Comparison of ENCODE assay signal across 8 cellular contexts in the genomic region with DNA sequence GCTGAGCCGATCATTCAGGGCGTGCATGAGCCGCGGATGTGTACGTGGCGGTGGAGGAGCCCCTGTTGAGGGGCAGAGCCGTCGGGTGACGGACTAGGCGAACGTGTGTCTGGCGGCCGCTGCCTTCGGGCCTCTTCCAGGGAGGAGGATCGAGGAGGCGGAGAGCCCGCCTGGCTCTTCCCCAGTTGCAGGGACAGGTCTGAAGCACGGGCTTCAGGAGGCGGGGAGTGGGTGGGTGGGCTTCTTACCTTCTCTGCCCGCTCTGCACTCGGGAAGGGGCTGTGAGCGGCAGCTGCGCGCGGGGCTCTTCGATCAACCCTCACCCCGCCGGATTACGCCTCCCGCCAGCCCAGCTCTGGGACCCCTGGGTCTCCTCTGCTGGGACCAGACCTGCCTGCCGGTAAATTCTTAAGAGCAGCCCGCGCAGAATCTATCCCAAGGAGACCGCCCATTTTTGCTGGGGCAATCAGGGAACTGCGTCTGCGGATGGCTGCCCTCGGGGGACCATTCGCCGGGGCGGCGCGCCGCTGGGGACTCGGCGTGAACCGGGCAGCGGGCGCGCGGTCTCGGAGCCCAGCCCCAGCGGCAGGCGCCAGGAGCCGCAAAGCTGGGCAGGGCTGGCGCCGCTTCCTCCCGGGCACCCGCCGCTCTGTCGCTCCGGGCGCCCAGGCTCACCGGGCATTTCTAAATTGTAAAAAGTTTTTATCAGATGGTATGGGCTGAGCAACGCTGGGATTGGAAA. TPM values are rescaled to one million over a fixed set of nuclear protein-coding genes. Genes with fewer than 3 reads are reported as not detected.
DNase-seq lines count a peak whose midpoint lies in the region; ATAC-seq and TF ChIP-seq lines count a peak whose summit lies in the region.

No MANE protein-coding gene starts in this region.

- no peak for TF ChIP-seq CTCF in MCF 10A (IDR thresholded peaks at IDR 0.05; ENCODE audit: unreplicated experiment)
- no peak for TF ChIP-seq CTCF in kidney epithelial cell (IDR thresholded peaks at IDR 0.05; ENCODE audit: insufficient read depth, low read length, poor library complexity, severe bottlenecking)

- no TSS peak for BruUV-seq in MCF 10A (replicated peaks; lab: Mats Ljungman, UMichigan)

- H3K4me3 ChIP-seq in kidney epithelial cell (ENCODE audit: low read depth, low read length), result peak overlapping the region; percentile 54

- H3K4me1 Mint-ChIP-seq in MCF 10A (ENCODE audit: insufficient read depth, unreplicated experiment), result peaks cover 18% of the 10 kb centered on the region

- H3K27ac Mint-ChIP-seq in MCF 10A (ENCODE audit: low read depth, unreplicated experiment), result peak overlapping the region; percentile 79

- H3K27me3 ChIP-seq in kidney epithelial cell (ENCODE audit: control insufficient read depth, insufficient read depth, low read length), result no peaks in the 10 kb centered on the region

- H3K9me3 Mint-ChIP-seq in MCF 10A (ENCODE audit: unreplicated experiment), result no peaks in the 10 kb centered on the region

- H3K4me3 Mint-ChIP-seq in MCF 10A (ENCODE audit: unreplicated experiment), result peak overlapping the region; percentile 68

- ATAC-seq in GM21390 (IDR thresholded peaks at IDR 0.05; ENCODE audit: unreplicated experiment), result peak; percentile 15

- H3K36me3 Mint-ChIP-seq in MCF 10A (ENCODE audit: insufficient read depth, unreplicated experiment), result no peaks in the 10 kb centered on the region

- POLR2A ChIA-PET in MCF 10A (lab: Yijun Ruan, JAX), result interaction anchor here (0.6 to 2.2 kb wide), 7 partner anchors 9 to 255 kb away, joined by 3 to 9 read pairs (median 4); no protein-coding TSS in a partner anchor

- no peaks in the 10 kb centered on the region for H3K27me3 Mint-ChIP-seq in MCF 10A (ENCODE audit: insufficient read depth, unreplicated experiment)

- H3K36me3 ChIP-seq in kidney epithelial cell (ENCODE audit: control insufficient read depth, insufficient read depth, low read length), result no peaks in the 10 kb centered on the region

- intact Hi-C loops in MCF 10A (cut with micrococcal nuclease), result loop anchor here (2.0 kb wide), 1 partner anchor 147 kb away; no protein-coding TSS in a partner anchor

- CTCF ChIA-PET in MCF 10A (lab: Yijun Ruan, JAX), result interaction anchor here (0.6 to 1.9 kb wide), 21 partner anchors 9 to 172 kb away, joined by 3 to 16 read pairs (median 3); no protein-coding TSS in a partner anchor

- DNase-seq in DMS53 (lab: John Stamatoyannopoulos, UW), result peak; percentile 77
- peak; percentile 25 for DNase-seq in HuH-7.5 (ENCODE audit: low spot score)
- DNase-seq in SW480 (ENCODE audit: low spot score), result peak; percentile 25
- DNase-seq in MCF 10A (ENCODE audit: unreplicated experiment), result no peak
- no peak for DNase-seq in kidney epithelial cell (ENCODE audit: low read depth)
- DNase-seq in stimulated activated CD4-positive, alpha-beta T cell treated with anti-CD3 and anti-CD28 coated beads, Interleukin-4, amount 100 ng/mL, for 4 hours, result peak; percentile 8 to 44
- no peak for DNase-seq in SIG-M5 treated with dmso at 0.1 percent for 504 hours (lab: John Stamatoyannopoulos, UW; ENCODE audit: unreplicated experiment)

RNA-seq across cellular contexts. Expression of a gene that starts 4.9 kb away (rescaled TPM):
- 2.0 and 3.3 TPM in 2 replicates for total RNA-seq in MCF 10A (2022)
- 0.21 TPM in 1 of 2 replicates, not detected in the other for total RNA-seq in kidney epithelial cell

Comparison
In these comparisons a context has a peak if more than half of its experiments do, and no peak if none do; other contexts are left out.
1. DNase-seq: peak in DMS53 (single experiment), HuH-7.5 (single experiment), SW480 (single experiment) and stimulated activated CD4-positive, alpha-beta T cell treated with anti-CD3 and anti-CD28 coated beads, Interleukin-4, amount 100 ng/mL, for 4 hours (2 of 2); none in MCF 10A (single experiment), kidney epithelial cell (single experiment) and SIG-M5 treated with dmso at 0.1 percent for 504 hours (single experiment).